1 cellular context compared by ENCODE assay signal in the genomic region with DNA sequence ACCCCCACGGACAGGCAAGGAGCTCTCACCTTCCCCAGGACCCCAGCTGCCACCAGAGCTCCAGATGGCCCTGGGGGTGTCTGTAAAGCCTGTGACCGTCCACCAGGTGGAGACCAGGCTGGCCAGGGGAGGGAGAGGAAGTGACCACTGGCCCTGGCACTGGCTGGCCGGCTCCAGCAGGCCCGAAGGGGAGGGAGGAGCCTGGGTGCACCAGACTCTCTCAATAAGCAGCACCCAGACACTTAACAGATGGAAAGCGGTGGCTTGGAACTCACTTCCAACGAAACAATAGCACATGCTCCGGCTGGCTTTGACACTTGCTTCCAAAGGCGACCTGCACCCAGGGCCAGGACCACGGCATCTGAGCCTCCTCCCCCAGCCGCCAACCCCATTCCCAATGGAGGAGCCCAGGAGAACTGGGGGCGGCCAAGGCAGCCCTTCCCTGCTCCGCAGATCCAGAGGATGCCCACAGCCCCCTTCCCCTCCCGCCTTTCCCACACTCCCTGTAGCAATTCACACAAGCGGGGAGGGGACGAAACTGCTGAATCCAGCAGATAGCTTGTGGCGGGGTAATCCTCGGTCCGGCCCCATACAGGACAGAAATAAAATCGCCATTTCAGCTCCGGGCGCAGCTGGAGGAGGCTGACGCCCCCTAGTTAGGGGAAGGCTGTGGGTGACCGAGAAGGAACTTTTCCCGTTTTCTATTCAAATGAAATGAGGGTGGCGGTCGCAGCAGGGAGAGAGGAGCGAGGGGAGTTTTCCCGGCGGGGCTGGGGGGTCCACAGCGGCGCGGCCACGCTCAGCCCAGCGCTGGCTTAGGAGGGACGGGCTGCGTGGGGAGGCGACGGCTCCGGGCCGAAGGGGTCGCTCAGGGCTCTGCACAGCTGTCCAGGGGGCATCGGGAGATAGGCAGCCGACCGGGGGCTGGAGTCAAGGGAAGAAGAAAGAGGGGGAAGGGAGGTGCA.
TF ChIP-seq lines count a peak whose summit lies in the region.

No MANE protein-coding gene starts in this region.

TF ChIP-seq in SK-N-SH treated with all-trans-retinoic acid at 6 μM for 48 hours, 23 proteins besides CTCF, POLR2A, EP300 and RAD21 (continued from another document):
- TF ChIP-seq, protein P1, sequence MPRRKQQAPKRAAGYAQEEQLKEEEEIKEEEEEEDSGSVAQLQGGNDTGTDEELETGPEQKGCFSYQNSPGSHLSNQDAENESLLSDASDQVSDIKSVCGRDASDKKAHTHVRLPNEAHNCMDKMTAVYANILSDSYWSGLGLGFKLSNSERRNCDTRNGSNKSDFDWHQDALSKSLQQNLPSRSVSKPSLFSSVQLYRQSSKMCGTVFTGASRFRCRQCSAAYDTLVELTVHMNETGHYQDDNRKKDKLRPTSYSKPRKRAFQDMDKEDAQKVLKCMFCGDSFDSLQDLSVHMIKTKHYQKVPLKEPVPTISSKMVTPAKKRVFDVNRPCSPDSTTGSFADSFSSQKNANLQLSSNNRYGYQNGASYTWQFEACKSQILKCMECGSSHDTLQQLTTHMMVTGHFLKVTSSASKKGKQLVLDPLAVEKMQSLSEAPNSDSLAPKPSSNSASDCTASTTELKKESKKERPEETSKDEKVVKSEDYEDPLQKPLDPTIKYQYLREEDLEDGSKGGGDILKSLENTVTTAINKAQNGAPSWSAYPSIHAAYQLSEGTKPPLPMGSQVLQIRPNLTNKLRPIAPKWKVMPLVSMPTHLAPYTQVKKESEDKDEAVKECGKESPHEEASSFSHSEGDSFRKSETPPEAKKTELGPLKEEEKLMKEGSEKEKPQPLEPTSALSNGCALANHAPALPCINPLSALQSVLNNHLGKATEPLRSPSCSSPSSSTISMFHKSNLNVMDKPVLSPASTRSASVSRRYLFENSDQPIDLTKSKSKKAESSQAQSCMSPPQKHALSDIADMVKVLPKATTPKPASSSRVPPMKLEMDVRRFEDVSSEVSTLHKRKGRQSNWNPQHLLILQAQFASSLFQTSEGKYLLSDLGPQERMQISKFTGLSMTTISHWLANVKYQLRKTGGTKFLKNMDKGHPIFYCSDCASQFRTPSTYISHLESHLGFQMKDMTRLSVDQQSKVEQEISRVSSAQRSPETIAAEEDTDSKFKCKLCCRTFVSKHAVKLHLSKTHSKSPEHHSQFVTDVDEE (CRISPR knock-in tag; IDR thresholded peaks at IDR 0.05): peak; percentile 31; the same call in 1 of the 2 replicates
